ENCODE assay signal across 4 cellular contexts in genomic region chr12:55570689-55571088, GRCh38. TPM values are rescaled to one million over a fixed set of nuclear protein-coding genes. Genes with fewer than 3 reads are reported as not detected.
"Had no signal": no experiment of that assay in that cellular context is flagged by ENCODE, and none has a peak within 500 bp of the region (broad histone marks: within the 10 kb centered on the region; RNA-seq: fewer than 3 reads in every experiment).

No MANE protein-coding gene starts in this region.

RNA-seq across cellular contexts. Expression of gene OR2AP1, which starts 1.6 kb away (rescaled TPM):
- total RNA-seq: LHCN-M2, M059J, MCF 10A, NCI-H460 had no signal

RNA-seq across cellular contexts. Expression of gene OR6C4, which starts 21.3 kb away (rescaled TPM):
- total RNA-seq: LHCN-M2, M059J, MCF 10A, NCI-H460 had no signal
